ENCODE assay signal across 9 cellular contexts in the genomic region with DNA sequence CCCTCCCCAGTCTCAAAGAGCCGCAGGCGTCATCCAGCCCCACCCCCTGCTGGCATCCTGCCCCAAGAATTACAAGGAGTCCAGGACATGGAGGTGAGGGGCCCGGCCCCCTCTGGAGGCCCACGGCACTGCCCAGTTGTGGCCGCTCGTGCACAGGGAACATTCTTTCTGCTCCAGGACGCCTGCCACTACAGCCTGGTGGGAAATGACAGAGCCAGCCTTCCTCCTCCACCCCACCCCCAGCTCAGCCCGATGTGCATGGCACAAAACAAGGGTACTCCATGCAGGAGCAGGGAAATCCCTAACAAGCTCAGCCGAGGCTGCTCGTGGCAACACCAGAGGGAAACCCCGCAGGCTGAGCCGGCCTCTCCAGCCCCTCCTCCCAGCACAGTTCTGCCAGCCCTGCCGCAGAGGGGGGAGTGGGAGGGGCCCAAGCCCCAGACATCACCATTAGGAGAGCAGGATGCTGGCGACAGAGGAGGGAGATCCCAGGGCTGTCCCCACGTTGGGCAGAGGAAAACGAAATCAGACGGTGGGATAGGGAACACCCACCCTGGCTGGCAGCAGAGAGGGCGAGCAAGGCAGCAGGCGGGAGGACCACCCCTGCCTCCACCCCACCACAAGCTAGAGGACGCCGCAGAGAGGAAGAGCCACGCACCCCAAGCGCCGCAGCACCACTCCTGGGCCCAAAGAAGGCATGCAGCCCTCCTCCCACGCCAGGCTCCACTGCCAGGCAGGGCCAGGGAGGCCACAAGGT. TPM values are rescaled to one million over a fixed set of nuclear protein-coding genes. Genes with fewer than 3 reads are reported as not detected.
DNase-seq lines count a peak whose midpoint lies in the region; ATAC-seq and TF ChIP-seq lines count a peak whose summit lies in the region.
"Had no signal": no experiment of that assay in that cellular context is flagged by ENCODE, and none has a peak within 500 bp of the region (broad histone marks: within the 10 kb centered on the region; RNA-seq: fewer than 3 reads in every experiment).

No MANE protein-coding gene starts in this region.

- no peaks in the 10 kb centered on the region for H3K36me3 ChIP-seq in gastrocnemius medialis

- H3K36me3 Mint-ChIP-seq in activated CD4-positive, alpha-beta T cell treated with anti-CD3 and anti-CD28 coated beads for 36 hours (ENCODE audit: low read depth), result peaks cover 31% of the 10 kb centered on the region
- H3K36me3 Mint-ChIP-seq in brain, result peaks cover 27% of the 10 kb centered on the region
- no peaks in the 10 kb centered on the region for H3K36me3 Mint-ChIP-seq in type B pancreatic cell
- H3K36me3 Mint-ChIP-seq: naive B cell had no signal

- peaks cover 75% of the 10 kb centered on the region for H3K4me1 Mint-ChIP-seq in activated CD4-positive, alpha-beta T cell treated with anti-CD3 and anti-CD28 coated beads for 36 hours
- peaks cover 95% of the 10 kb centered on the region for H3K4me1 Mint-ChIP-seq in brain
- H3K4me1 Mint-ChIP-seq in type B pancreatic cell (ENCODE audit: unreplicated experiment), result peaks cover 22% of the 10 kb centered on the region

- POLR2A ChIA-PET in activated CD4-positive, alpha-beta T cell treated with anti-CD3 and anti-CD28 coated beads for 36 hours (lab: Charles Lee), result interaction anchor here (0.7 to 2.1 kb wide), 5 partner anchors 9 to 277 kb away, joined by 3 to 13 read pairs (median 4); a partner anchor contains a TSS

- H3K27me3 ChIP-seq in gastrocnemius medialis, result peaks cover 0 to 2% (median 0%) of the 10 kb centered on the region in 3 donors

- peak; percentile 80 for DNase-seq in activated CD4-positive, alpha-beta T cell treated with anti-CD3 and anti-CD28 coated beads for 36 hours
- DNase-seq in activated CD4-positive, alpha-beta T cell treated with anti-CD3 and anti-CD28 coated beads, Interleukin-2, amount 50 U/mL, for 1 hour, result no peak
- DNase-seq in NCI-H2227 (lab: John Stamatoyannopoulos, UW; ENCODE audit: unreplicated experiment), result peak; percentile 81
- no peak for DNase-seq in sciatic nerve (ENCODE audit: low spot score)
- no peak for DNase-seq in gastrocnemius medialis
- DNase-seq in foreskin fibroblast, result no peak
- no peak for DNase-seq in type B pancreatic cell (ENCODE audit: extremely low spot score, unreplicated experiment)
- DNase-seq: naive B cell had no signal

- TF ChIP-seq CTCF in brain (conservative IDR thresholded peaks at IDR 0.05) (no peak), gastrocnemius medialis (IDR thresholded peaks at IDR 0.05 in 4 of 5, conservative IDR thresholded peaks at IDR 0.05 in 1 of 5) (no peak), foreskin fibroblast (IDR thresholded peaks at IDR 0.05; ENCODE audit: low read depth, low read length) (no peak), type B pancreatic cell (conservative IDR thresholded peaks at IDR 0.05) (no peak)

- intact Hi-C loops in activated CD4-positive, alpha-beta T cell treated with anti-CD3 and anti-CD28 coated beads for 36 hours (cut with DNase I, micrococcal nuclease), result loop anchor here in 1 of 2 experiments (5.0 kb wide), 2 partner anchors 331 to 386 kb away; a partner anchor contains a TSS
- intact Hi-C loops in sciatic nerve (cut with DNase I) (loop anchor here (5.0 kb wide), 1 partner anchor 1899 kb away; no protein-coding TSS in a partner anchor), gastrocnemius medialis (cut with DNase I; ENCODE audit: low total_unique reads) (no loop called here)

- TF ChIP-seq POLR2A in gastrocnemius medialis (IDR thresholded peaks at IDR 0.05), result no peak

- no peaks in the 10 kb centered on the region for H3K9me3 ChIP-seq in gastrocnemius medialis

- peaks cover 44 to 52% of the 10 kb centered on the region in 2 donors for H3K4me1 ChIP-seq in gastrocnemius medialis

- ATAC-seq in activated CD4-positive, alpha-beta T cell treated with anti-CD3 and anti-CD28 coated beads for 36 hours, result peak; percentile 7
- ATAC-seq in sciatic nerve (peak; percentile 41), gastrocnemius medialis (no peak)

- H3K4me3 Mint-ChIP-seq in activated CD4-positive, alpha-beta T cell treated with anti-CD3 and anti-CD28 coated beads for 36 hours, result peak overlapping the region; percentile 65
- H3K4me3 Mint-ChIP-seq in brain (peak overlapping the region; percentile 73 to 81 (median 78)), type B pancreatic cell (no peak overlapping the region)
- H3K4me3 Mint-ChIP-seq: naive B cell had no signal

- H3K27ac ChIP-seq in gastrocnemius medialis, result no peak overlapping the region

- H3K9me3 Mint-ChIP-seq in activated CD4-positive, alpha-beta T cell treated with anti-CD3 and anti-CD28 coated beads for 36 hours (ENCODE audit: low read depth), result no peaks in the 10 kb centered on the region
- no peaks in the 10 kb centered on the region for H3K9me3 Mint-ChIP-seq in brain
- H3K9me3 Mint-ChIP-seq in type B pancreatic cell, result no peaks in the 10 kb centered on the region

- CTCF ChIA-PET in activated CD4-positive, alpha-beta T cell treated with anti-CD3 and anti-CD28 coated beads for 36 hours (lab: Charles Lee), result interaction anchor here (0.7 to 3.8 kb wide), 9 partner anchors 10 to 145 kb away, joined by 3 to 20 read pairs (median 4); a partner anchor contains a TSS

- in situ Hi-C loops in gastrocnemius medialis (cut with MboI; ENCODE audit: low sequenced_read_pairs in 4 of 4), result loop anchor here in 3 of 4 donors (25.0 kb wide), 1 partner anchor 191 kb away; no protein-coding TSS in a partner anchor

- no peaks in the 10 kb centered on the region for H3K27me3 Mint-ChIP-seq in activated CD4-positive, alpha-beta T cell treated with anti-CD3 and anti-CD28 coated beads for 36 hours
- peaks cover 2% of the 10 kb centered on the region for H3K27me3 Mint-ChIP-seq in brain
- H3K27me3 Mint-ChIP-seq in type B pancreatic cell, result peaks cover 19% of the 10 kb centered on the region

- peak overlapping the region; percentile 86 for H3K27ac Mint-ChIP-seq in activated CD4-positive, alpha-beta T cell treated with anti-CD3 and anti-CD28 coated beads for 36 hours
- H3K27ac Mint-ChIP-seq in brain (peak overlapping the region; percentile 84 to 96 (median 90)), type B pancreatic cell (no peak overlapping the region)
- H3K27ac Mint-ChIP-seq: naive B cell had no signal

- H3K4me3 ChIP-seq in gastrocnemius medialis (no peak overlapping the region), foreskin fibroblast (ENCODE audit: low read depth in 1 of 2, low read length in 2 of 2) (no peak overlapping the region)

RNA-seq across cellular contexts. Expression of a gene that starts 10.0 kb away (rescaled TPM):
- 10 to 100 TPM; 79.0 to 84.2 TPM for total RNA-seq in activated CD4-positive, alpha-beta T cell treated with anti-CD3 and anti-CD28 coated beads for 36 hours
- 16.4 TPM for polyA plus RNA-seq in brain (ENCODE audit: insufficient read depth, low read depth, low replicate concordance)
- 13.5 TPM for total RNA-seq in sciatic nerve
- total RNA-seq in gastrocnemius medialis, result 1 to 10 TPM in 2 of 4 donors, under 1 TPM in 2; 0.07 to 2.5 (median 1.4) TPM
- 6.6 and 10.6 TPM in 2 replicates for total RNA-seq in type B pancreatic cell (ENCODE audit: low replicate concordance)

Comparison
In these comparisons a context has a peak if more than half of its experiments do, and no peak if none do; other contexts are left out.
1. DNase-seq: peak in activated CD4-positive, alpha-beta T cell treated with anti-CD3 and anti-CD28 coated beads for 36 hours (single experiment) and NCI-H2227 (single experiment); none in activated CD4-positive, alpha-beta T cell treated with anti-CD3 and anti-CD28 coated beads, Interleukin-2, amount 50 U/mL, for 1 hour (single experiment), sciatic nerve (single experiment), gastrocnemius medialis (0 of 2), foreskin fibroblast (0 of 2) and type B pancreatic cell (single experiment).
2. ATAC-seq: peak in activated CD4-positive, alpha-beta T cell treated with anti-CD3 and anti-CD28 coated beads for 36 hours (single experiment) and sciatic nerve (single experiment); none in gastrocnemius medialis (0 of 2).